ENCODE assay signal across 21 cellular contexts in the genomic region with DNA sequence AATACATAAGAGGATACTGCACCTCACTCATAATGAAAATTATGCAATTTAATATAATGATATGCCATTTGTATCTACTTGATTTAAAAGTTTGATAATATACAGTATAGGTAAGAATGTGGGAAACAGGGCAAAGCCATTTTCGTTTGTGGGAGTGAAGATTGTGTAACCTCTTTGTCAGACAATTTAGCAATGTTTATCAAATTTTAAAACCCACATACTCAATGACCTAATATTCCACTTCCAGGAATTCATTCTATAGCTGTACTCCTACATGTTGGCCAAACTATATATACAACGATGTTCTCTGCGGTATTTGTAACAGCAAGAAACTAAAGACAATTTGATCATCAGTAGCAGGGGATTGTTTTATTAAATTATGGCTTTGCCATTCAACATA. TPM values are rescaled to one million over a fixed set of nuclear protein-coding genes. Genes with fewer than 3 reads are reported as not detected.
DNase-seq lines count a peak whose midpoint lies in the region; TF ChIP-seq lines count a peak whose summit lies in the region.
"Had no signal": no experiment of that assay in that cellular context is flagged by ENCODE, and none has a peak within 500 bp of the region (broad histone marks: within the 10 kb centered on the region; RNA-seq: fewer than 3 reads in every experiment).

No MANE protein-coding gene starts in this region.

- peak overlapping the region; percentile 59 for H3K4me2 ChIP-seq in smooth muscle cell

- H2AFZ ChIP-seq in smooth muscle cell (ENCODE audit: low read depth): no peak overlapping the region

- no peak overlapping the region for H3K4me3 ChIP-seq in SK-N-MC
- H3K4me3 ChIP-seq in smooth muscle cell: no peak overlapping the region
- H3K4me3 ChIP-seq in left ventricle myocardium inferior: no peak overlapping the region
- H3K4me3 ChIP-seq: gastroesophageal sphincter, pancreas, right atrium auricular region had no signal

- H3K27me3 ChIP-seq in smooth muscle cell (ENCODE audit: low read depth) (no peaks in the 10 kb centered on the region), left ventricle myocardium inferior (ENCODE audit: low read depth) (no peaks in the 10 kb centered on the region)
- H3K27me3 ChIP-seq: gastroesophageal sphincter, pancreas, right atrium auricular region had no signal

- H3K36me3 ChIP-seq in SK-N-MC (ENCODE audit: insufficient read depth, low read length) (no peaks in the 10 kb centered on the region), smooth muscle cell (ENCODE audit: low read depth) (no peaks in the 10 kb centered on the region), left ventricle myocardium inferior (no peaks in the 10 kb centered on the region)
- H3K36me3 ChIP-seq: gastroesophageal sphincter, pancreas, right atrium auricular region had no signal

- H3K4me1 ChIP-seq in smooth muscle cell (ENCODE audit: low read depth) (peaks cover 4% of the 10 kb centered on the region), left ventricle myocardium inferior (no peaks in the 10 kb centered on the region)
- H3K4me1 ChIP-seq: gastroesophageal sphincter, right atrium auricular region had no signal

- 37% methylated on average over 3 of the region's 3 CpGs for WGBS in smooth muscle cell (ENCODE audit: low lambda C conversion rate)

- no peaks in the 10 kb centered on the region for H3F3A ChIP-seq in smooth muscle cell (ENCODE audit: low read depth)

- no peaks in the 10 kb centered on the region for H4K20me1 ChIP-seq in smooth muscle cell (ENCODE audit: low read depth)

- intact Hi-C loops in left ventricle myocardium inferior (cut with micrococcal nuclease): no loop called here

- peak overlapping the region; percentile 70; the same call in 1 of the 2 replicates for H3K27ac ChIP-seq in SK-N-MC
- no peak overlapping the region for H3K27ac ChIP-seq in smooth muscle cell (ENCODE audit: low read depth)
- no peak overlapping the region for H3K27ac ChIP-seq in left ventricle myocardium inferior (replicated peaks)
- H3K27ac ChIP-seq: gastroesophageal sphincter, pancreas, right atrium auricular region had no signal

- TF ChIP-seq POLR2A in erythroblast (IDR thresholded peaks at IDR 0.05; ENCODE audit: low read length): peak; percentile 15

- DNase-seq in SKM-1 treated with dmso at 0.1 percent for 144 hours (lab: John Stamatoyannopoulos, UW; ENCODE audit: unreplicated experiment): peak; percentile 29
- DNase-seq in SKM-1 (lab: John Stamatoyannopoulos, UW; ENCODE audit: unreplicated experiment): no peak
- DNase-seq in SK-N-MC (ENCODE audit: low read depth, low spot score): no peak
- DNase-seq in erythroblast (lab: John Stamatoyannopoulos, UW): no peak
- no peak for DNase-seq in smooth muscle cell (lab: John Stamatoyannopoulos, UW; ENCODE audit: unreplicated experiment)
- DNase-seq in NCI-H2081 treated with DMSO at 0.1 percent for 48 hours (lab: John Stamatoyannopoulos, UW): no peak
- DNase-seq in DMS 273 (lab: John Stamatoyannopoulos, UW; ENCODE audit: unreplicated experiment): no peak
- DNase-seq in left ventricle myocardium inferior: no peak
- DNase-seq: activated CD4-positive, alpha-beta T cell treated with anti-CD3 and anti-CD28 coated beads, Interleukin-2, amount 50 U/mL, for 48 hours; activated naive CD8-positive, alpha-beta T cell treated with anti-CD3 and anti-CD28 coated beads for 36 hours; DMS79; hypothalamus; NCI-H1436; NCI-H524; pancreas; stimulated activated CD4-positive, alpha-beta T cell treated with anti-CD3 and anti-CD28 coated beads, Interleukin-4, amount 100 ng/mL, for 4 hours; stimulated activated naive CD4-positive, alpha-beta T cell; T1000 had no signal

- H3K79me2 ChIP-seq in smooth muscle cell (ENCODE audit: low read depth): no peaks in the 10 kb centered on the region

- H3K9ac ChIP-seq in SK-N-MC (ENCODE audit: insufficient read length): no peak overlapping the region
- H3K9ac ChIP-seq in smooth muscle cell (ENCODE audit: low read depth): no peak overlapping the region

- TF ChIP-seq CTCF in smooth muscle cell (IDR thresholded peaks at IDR 0.05; ENCODE audit: borderline replicate concordance, insufficient read depth, poor library complexity, severe bottlenecking) (no peak), left ventricle myocardium inferior (IDR thresholded peaks at IDR 0.05; ENCODE audit: borderline replicate concordance) (no peak)

- no peaks in the 10 kb centered on the region for H3K9me3 ChIP-seq in SK-N-MC (ENCODE audit: low read depth, low read length)
- no peaks in the 10 kb centered on the region for H3K9me3 ChIP-seq in smooth muscle cell (replicated peaks; ENCODE audit: low read depth)
- no peaks in the 10 kb centered on the region for H3K9me3 ChIP-seq in left ventricle myocardium inferior (replicated peaks)
- H3K9me3 ChIP-seq: gastroesophageal sphincter, pancreas, right atrium auricular region had no signal

RNA-seq across cellular contexts. Expression of gene FKBP5, which starts 17.8 kb away (rescaled TPM):
- total RNA-seq in smooth muscle cell (0.85 TPM in 2 replicates), left ventricle myocardium inferior (101 TPM)
- polyA plus RNA-seq in smooth muscle cell: 1.6 and 3.8 TPM in 2 replicates

RNA-seq across cellular contexts. Expression of gene ARMC12, which starts 30.4 kb away (rescaled TPM):
- total RNA-seq in smooth muscle cell (0.18 and 3.5 TPM in 2 replicates), left ventricle myocardium inferior (not detected)
- not detected in 2 replicates for polyA plus RNA-seq in smooth muscle cell
- total RNA-seq: RPMI7951 had no signal

Comparison
In these comparisons a context has a peak if more than half of its experiments do, and no peak if none do; other contexts are left out.
1. RNA of gene FKBP5, which starts 17.8 kb away (total RNA-seq): 101 TPM in left ventricle myocardium inferior (single experiment); 0.85 TPM in smooth muscle cell; every median in the first group is over 10 times any median in the second.